ENCODE assay signal across 24 cellular contexts in genomic region chr11:45757672-45758071, GRCh38.
"Had no signal": no experiment of that assay in that cellular context is flagged by ENCODE, and none has a peak within 500 bp of the region (broad histone marks: within the 10 kb centered on the region; RNA-seq: fewer than 3 reads in every experiment).

No MANE protein-coding gene starts in this region.

- H3K4me1 Mint-ChIP-seq: naive B cell had no signal

- H3K36me3 Mint-ChIP-seq: memory B cell; mesothelial cell of epicardium; naive B cell; natural killer cell treated with Interleukin-12 subunit alpha and Interleukin-12 subunit beta and Interleukin-15 and Interleukin-18, amount 100 ng/mL, for 72 hours; neural progenitor cell had no signal

- H3K9me3 Mint-ChIP-seq: effector memory CD8-positive, alpha-beta T cell; memory B cell; mesothelial cell of epicardium; naive B cell; natural killer cell treated with Interleukin-12 subunit alpha and Interleukin-12 subunit beta and Interleukin-15 and Interleukin-18, amount 100 ng/mL, for 72 hours; neural progenitor cell had no signal

- H3K4me3 ChIP-seq: gastrocnemius medialis, lung, mucosa of descending colon, neural progenitor cell, right lobe of liver, testis, vagina had no signal

- H3K4me3 Mint-ChIP-seq: effector memory CD8-positive, alpha-beta T cell; memory B cell; mesothelial cell of epicardium; naive B cell; natural killer cell treated with Interleukin-12 subunit alpha and Interleukin-12 subunit beta and Interleukin-15 and Interleukin-18, amount 100 ng/mL, for 72 hours; neural progenitor cell had no signal

- H2AFZ ChIP-seq: neural progenitor cell, parathyroid adenoma had no signal

- H3K4me2 ChIP-seq: neural progenitor cell had no signal

- H3K9me3 ChIP-seq: gastrocnemius medialis, mucosa of descending colon, right lobe of liver, testis, vagina had no signal

- DNase-seq: cortex of kidney; effector memory CD8-positive, alpha-beta T cell; gastrocnemius medialis; head of caudate nucleus; mucosa of descending colon; naive B cell; right lobe of liver; small intestine; stimulated activated CD4-positive, alpha-beta T cell treated with anti-CD3 and anti-CD28 coated beads, Interleukin-15, amount 100 ng/mL, for 24 hours; stimulated activated CD4-positive, alpha-beta T cell treated with anti-CD3 and anti-CD28 coated beads, Interleukin-2, amount 100 ng/mL, for 48 hours; stimulated activated naive CD4-positive, alpha-beta T cell treated with Interleukin-2 at 50 U/mL for 16 hours; substantia nigra; testis; trophoblast cell had no signal

- H3K27ac Mint-ChIP-seq: effector memory CD8-positive, alpha-beta T cell; memory B cell; mesothelial cell of epicardium; natural killer cell treated with Interleukin-12 subunit alpha and Interleukin-12 subunit beta and Interleukin-15 and Interleukin-18, amount 100 ng/mL, for 72 hours; neural progenitor cell; progenitor cell of endocrine pancreas had no signal

- H3K27ac ChIP-seq: gastrocnemius medialis, neural progenitor cell, parathyroid adenoma, right lobe of liver, testis, vagina had no signal

- H3K9ac ChIP-seq: neural progenitor cell, parathyroid adenoma had no signal

- H3K36me3 ChIP-seq: gastrocnemius medialis, neural progenitor cell, right lobe of liver, vagina had no signal

- FAIRE-seq: endometrium, keratinocyte, small intestine had no signal

- H3K79me2 ChIP-seq: parathyroid adenoma had no signal

- H3K4me1 ChIP-seq: gastrocnemius medialis, neural progenitor cell, right lobe of liver had no signal

- ATAC-seq: effector memory CD8-positive, alpha-beta T cell; gastrocnemius medialis; mucosa of descending colon; natural killer cell treated with Interleukin-12 subunit alpha and Interleukin-12 subunit beta and Interleukin-15 and Interleukin-18, amount 100 ng/mL, for 72 hours had no signal

- H3K27me3 ChIP-seq: gastrocnemius medialis, neural progenitor cell, right lobe of liver, testis, vagina had no signal
